ENCODE assay signal across 8 cellular contexts in the genomic region with DNA sequence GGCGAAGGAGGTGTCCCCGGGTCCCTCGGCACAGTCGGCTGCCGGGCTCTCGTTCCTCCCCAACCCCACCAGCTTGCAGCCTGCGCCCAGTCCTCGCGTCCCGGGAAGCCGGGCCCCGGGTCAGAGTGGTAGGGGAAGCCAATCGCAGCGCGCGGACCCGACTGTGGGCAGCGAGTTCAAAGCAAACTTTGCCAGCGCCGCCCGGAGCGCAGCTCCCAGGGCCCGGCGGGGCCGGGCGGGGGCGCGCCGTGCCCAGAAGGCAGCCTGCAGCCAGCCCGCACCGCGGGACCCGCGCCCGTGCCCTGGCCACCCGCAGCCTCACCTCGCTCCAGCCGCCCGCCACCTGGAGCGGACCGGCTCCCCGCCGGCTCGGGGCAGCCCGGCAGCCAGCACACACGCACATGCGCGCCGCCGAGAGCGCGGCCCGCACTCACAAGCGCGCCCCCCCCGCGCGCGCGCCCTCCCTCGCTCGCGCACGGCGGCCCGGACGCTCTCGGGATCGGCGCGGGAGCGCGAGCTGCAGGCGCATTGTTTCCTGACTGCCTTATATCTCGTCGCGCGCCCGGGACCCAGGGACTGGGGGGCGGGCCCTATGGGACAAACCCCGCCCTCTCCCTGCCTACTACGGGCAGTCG. TPM values are rescaled to one million over a fixed set of nuclear protein-coding genes. Genes with fewer than 3 reads are reported as not detected.
DNase-seq lines count a peak whose midpoint lies in the region; ATAC-seq and TF ChIP-seq lines count a peak whose summit lies in the region.

A gene with protein sequence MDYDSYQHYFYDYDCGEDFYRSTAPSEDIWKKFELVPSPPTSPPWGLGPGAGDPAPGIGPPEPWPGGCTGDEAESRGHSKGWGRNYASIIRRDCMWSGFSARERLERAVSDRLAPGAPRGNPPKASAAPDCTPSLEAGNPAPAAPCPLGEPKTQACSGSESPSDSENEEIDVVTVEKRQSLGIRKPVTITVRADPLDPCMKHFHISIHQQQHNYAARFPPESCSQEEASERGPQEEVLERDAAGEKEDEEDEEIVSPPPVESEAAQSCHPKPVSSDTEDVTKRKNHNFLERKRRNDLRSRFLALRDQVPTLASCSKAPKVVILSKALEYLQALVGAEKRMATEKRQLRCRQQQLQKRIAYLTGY (minus strand): TSS at position 432 of the 635 bp plus-strand sequence. CDS start 483 bp downstream, outside the sequence.

- H3K18ac ChIP-seq in trophoblast cell (ENCODE audit: low read length) = peak within 1 kb of the TSS; percentile 19

- H3K36me3 ChIP-seq in DND-41 (ENCODE audit: insufficient read depth, low read length) = no peaks in the 10 kb centered on the region
- no peaks in the 10 kb centered on the region for H3K36me3 ChIP-seq in SK-N-MC (ENCODE audit: insufficient read depth, low read length)
- H3K36me3 ChIP-seq in heart left ventricle = no peaks in the 10 kb centered on the region
- no peaks in the 10 kb centered on the region for H3K36me3 ChIP-seq in trophoblast cell (ENCODE audit: control insufficient read depth in 1 of 2, insufficient read depth in 2 of 2, low read length in 2 of 2)

- H3K4me2 ChIP-seq in DND-41 (ENCODE audit: insufficient read depth, low read length) = peak within 1 kb of the TSS; percentile 73
- peak within 1 kb of the TSS; percentile 100 for H3K4me2 ChIP-seq in trophoblast cell (ENCODE audit: low read length)

- H2AK5ac ChIP-seq in trophoblast cell (ENCODE audit: low read length) = no peak within 1 kb of the TSS

- H2BK5ac ChIP-seq in trophoblast cell (ENCODE audit: low read depth, low read length, poor library complexity) = no peak within 1 kb of the TSS

- 0 to 1% (median 0%) methylated on average over 36 to 83 of the region's 83 CpGs for WGBS in heart left ventricle, 4 donors
- WGBS in trophoblast cell (ENCODE audit: extremely low coverage, insufficient coverage, insufficient read length) = no CpG with 5 or more reads among the region's 83 CpGs

- peaks cover 14% of the 10 kb centered on the region for H3K4me1 ChIP-seq in DND-41 (ENCODE audit: insufficient read depth, low read length)
- H3K4me1 ChIP-seq in heart left ventricle = peaks cover 0 to 28% (median 9%) of the 10 kb centered on the region in 12 donors
- peaks cover 8 to 13% of the 10 kb centered on the region in 2 experiments for H3K4me1 ChIP-seq in trophoblast cell (ENCODE audit: control insufficient read depth in 1 of 2, insufficient read depth in 2 of 2, low read length in 2 of 2)

- intact Hi-C loops in heart left ventricle (cut with DNase I) = loop anchor here in 9 of 10 donors (1.0 to 5.0 kb wide), 5 partner anchors 83 to 131 kb away; no protein-coding TSS in a partner anchor

- peak within 1 kb of the TSS; percentile 61 for H4K8ac ChIP-seq in trophoblast cell (ENCODE audit: low read depth, low read length)

- H4K91ac ChIP-seq in trophoblast cell (ENCODE audit: low read depth, low read length) = no peak within 1 kb of the TSS

- no peaks in the 10 kb centered on the region for H3K9me3 Mint-ChIP-seq in activated naive CD4-positive, alpha-beta T cell treated with anti-CD3 and anti-CD28 coated beads, Interleukin-2, amount 50 U/mL, for 72 hours

- H3K27ac Mint-ChIP-seq in activated naive CD4-positive, alpha-beta T cell treated with anti-CD3 and anti-CD28 coated beads, Interleukin-2, amount 50 U/mL, for 72 hours = no peak within 1 kb of the TSS

- H2AFZ ChIP-seq in DND-41 (ENCODE audit: low read depth, low read length) = peak within 1 kb of the TSS; percentile 49
- peak within 1 kb of the TSS; percentile 95 for H2AFZ ChIP-seq in trophoblast cell (ENCODE audit: insufficient read depth, low read length, poor library complexity)

- H3K9ac ChIP-seq in DND-41 (ENCODE audit: low read depth, low read length) = peak within 1 kb of the TSS; percentile 40; the same call in 1 of the 2 replicates
- peak within 1 kb of the TSS; percentile 74 for H3K9ac ChIP-seq in SK-N-MC (ENCODE audit: insufficient read length)
- peak within 1 kb of the TSS; percentile 72 for H3K9ac ChIP-seq in trophoblast cell (ENCODE audit: low read length)

- peaks cover 71% of the 10 kb centered on the region for H3K27me3 ChIP-seq in DND-41 (ENCODE audit: insufficient read depth, low read length, poor library complexity)
- peaks cover 0 to 73% (median 21%) of the 10 kb centered on the region in 9 donors for H3K27me3 ChIP-seq in heart left ventricle
- peaks cover 9% of the 10 kb centered on the region for H3K27me3 ChIP-seq in trophoblast cell (ENCODE audit: insufficient read depth, low read length)

- H3K27ac ChIP-seq in DND-41 (ENCODE audit: low read length) (no peak within 1 kb of the TSS), SK-N-MC (no peak within 1 kb of the TSS), heart left ventricle (peak within 1 kb of the TSS in 3 of 12 donors; percentile 31 to 53 (median 42)), trophoblast cell (ENCODE audit: low read depth, low read length) (no peak within 1 kb of the TSS)

- peak; percentile 81 for ATAC-seq in DND-41 (ENCODE audit: insufficient read depth, low read depth)
- peak; percentile 59 for ATAC-seq in GM21576 (IDR thresholded peaks at IDR 0.05; ENCODE audit: unreplicated experiment)
- ATAC-seq in activated naive CD4-positive, alpha-beta T cell treated with anti-CD3 and anti-CD28 coated beads, Interleukin-2, amount 50 U/mL, for 72 hours = peak; percentile 80 to 91
- ATAC-seq in heart left ventricle = peak; percentile 64 to 88 (median 81)

- H3K4me3 ChIP-seq in DND-41 (ENCODE audit: low read depth in 1 of 2, low read length in 2 of 2) = peak within 1 kb of the TSS in 1 of 2 experiments; percentile 55; a peak in 3 of 4 replicates
- peak within 1 kb of the TSS; percentile 64 for H3K4me3 ChIP-seq in Jurkat, Clone E6-1 (ENCODE audit: low read length)
- H3K4me3 ChIP-seq in SK-N-MC = peak within 1 kb of the TSS; percentile 89
- H3K4me3 ChIP-seq in heart left ventricle = peak within 1 kb of the TSS; percentile 43 to 78 (median 58)
- peak within 1 kb of the TSS; percentile 84 for H3K4me3 ChIP-seq in trophoblast cell (ENCODE audit: low read depth, low read length)

- peak within 1 kb of the TSS; percentile 60 for H2BK120ac ChIP-seq in trophoblast cell (ENCODE audit: insufficient read depth, low read length, poor library complexity)

- peak; percentile 62 for DNase-seq in DND-41
- peak; percentile 77 for DNase-seq in Jurkat, Clone E6-1 (ENCODE audit: low read depth, low spot score)
- no peak for DNase-seq in SK-N-MC (ENCODE audit: low read depth, low spot score)
- peak in 1 of 2 donors; percentile 77 for DNase-seq in activated naive CD4-positive, alpha-beta T cell treated with anti-CD3 and anti-CD28 coated beads, Interleukin-2, amount 50 U/mL, for 72 hours (ENCODE audit: low spot score in 2 of 2)
- DNase-seq in heart left ventricle = peak; percentile 52 to 83 (median 65)
- DNase-seq in trophoblast cell = peak; percentile 76 to 93
- peak; percentile 89 for DNase-seq in ureter (ENCODE audit: low spot score)

- H3K4ac ChIP-seq in trophoblast cell (ENCODE audit: low read depth, low read length) = peak within 1 kb of the TSS; percentile 20

- peak within 1 kb of the TSS; percentile 64 for H3K14ac ChIP-seq in trophoblast cell (ENCODE audit: low read length)

- no peak within 1 kb of the TSS for H4K12ac ChIP-seq in trophoblast cell (ENCODE audit: low read depth, low read length)

- no peak for TF ChIP-seq POLR2A in heart left ventricle (IDR thresholded peaks at IDR 0.05)

- TF ChIP-seq CTCF in DND-41 (IDR thresholded peaks at IDR 0.05; ENCODE audit: borderline replicate concordance, extremely low read depth, low read length, poor library complexity, severe bottlenecking) (no peak), heart left ventricle (IDR thresholded peaks at IDR 0.05) (no peak)

- H3K79me1 ChIP-seq in trophoblast cell (ENCODE audit: low read length) = peaks cover 9% of the 10 kb centered on the region

- H4K20me1 ChIP-seq in DND-41 (ENCODE audit: insufficient read depth, low read length) = no peaks in the 10 kb centered on the region

- H2BK12ac ChIP-seq in trophoblast cell (ENCODE audit: low read length) = no peak within 1 kb of the TSS

- H3K36me3 Mint-ChIP-seq in activated naive CD4-positive, alpha-beta T cell treated with anti-CD3 and anti-CD28 coated beads, Interleukin-2, amount 50 U/mL, for 72 hours = no peaks in the 10 kb centered on the region

- H3K9me3 ChIP-seq in DND-41 (ENCODE audit: insufficient read depth, low read length, severe bottlenecking) = no peaks in the 10 kb centered on the region
- H3K9me3 ChIP-seq in SK-N-MC (ENCODE audit: low read depth, low read length) = no peaks in the 10 kb centered on the region
- no peaks in the 10 kb centered on the region for H3K9me3 ChIP-seq in heart left ventricle
- no peaks in the 10 kb centered on the region for H3K9me3 ChIP-seq in trophoblast cell (ENCODE audit: insufficient read depth, low read depth, low read length)

- no peaks in the 10 kb centered on the region for H3K79me2 ChIP-seq in DND-41 (ENCODE audit: insufficient read depth, low read length)
- H3K79me2 ChIP-seq in trophoblast cell (ENCODE audit: control insufficient read depth, insufficient read depth, low read length, poor library complexity) = no peaks in the 10 kb centered on the region

- H3K23ac ChIP-seq in trophoblast cell (ENCODE audit: low read length) = no peak within 1 kb of the TSS

RNA-seq across cellular contexts. Expression of the gene that starts here (rescaled TPM):
- polyA plus RNA-seq in Jurkat, Clone E6-1 (2012; ENCODE audit: insufficient read depth, insufficient read length) = 3.5 TPM
- total RNA-seq in activated naive CD4-positive, alpha-beta T cell treated with anti-CD3 and anti-CD28 coated beads, Interleukin-2, amount 50 U/mL, for 72 hours = under 1 TPM; 0.14 to 0.72 TPM
- total RNA-seq in heart left ventricle (1 to 10 TPM in 3 of 9 donors, under 1 TPM in 6; 0.27 to 3.0 (median 0.75) TPM), ureter (84.3 TPM)
- under 1 TPM; 0.15 to 0.53 TPM for polyA plus RNA-seq in heart left ventricle
- 3.2 TPM in 2 replicates for polyA plus RNA-seq in trophoblast cell (2013)

Comparison
In these comparisons a context has a peak if more than half of its experiments do, and no peak if none do; other contexts are left out.
1. RNA of the gene that starts here (total RNA-seq): 84.3 TPM in ureter (single experiment); 0.27 to 3.0 TPM in heart left ventricle and 0.14 to 0.72 TPM in activated naive CD4-positive, alpha-beta T cell treated with anti-CD3 and anti-CD28 coated beads, Interleukin-2, amount 50 U/mL, for 72 hours; every median in the first group is over 10 times any median in the second.
2. Peak in ATAC-seq in activated naive CD4-positive, alpha-beta T cell treated with anti-CD3 and anti-CD28 coated beads, Interleukin-2, amount 50 U/mL, for 72 hours; RNA of the gene not detected or under 1 TPM.
3. Peak in every context shown above with its lines, with median percentiles within 50 percentile points of each other: ATAC-seq and H3K9ac ChIP-seq.